Comparison of ENCODE assay signal across 24 cellular contexts in the genomic region with DNA sequence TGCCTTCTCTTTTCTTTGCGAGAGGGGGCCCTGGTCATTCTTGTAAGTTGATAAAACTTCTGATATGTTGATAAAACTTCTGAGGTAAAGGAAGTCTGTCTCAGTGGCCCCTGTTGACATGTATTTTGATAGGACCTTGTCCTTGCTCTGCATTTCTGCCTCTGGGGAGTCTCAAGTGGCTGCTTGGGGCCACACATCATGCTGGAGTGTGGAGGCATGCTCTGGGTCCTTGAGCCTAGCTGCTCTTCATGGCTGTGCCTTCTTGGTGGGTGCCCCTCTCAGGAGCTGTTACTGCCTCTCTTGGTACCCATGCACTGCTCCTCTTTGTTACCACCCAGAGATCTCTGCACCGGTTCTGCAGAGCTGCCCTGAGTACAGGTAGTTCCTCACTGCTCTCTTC. TPM values are rescaled to one million over a fixed set of nuclear protein-coding genes. Genes with fewer than 3 reads are reported as not detected.
DNase-seq lines count a peak whose midpoint lies in the region; ATAC-seq and TF ChIP-seq lines count a peak whose summit lies in the region.
"Had no signal": no experiment of that assay in that cellular context is flagged by ENCODE, and none has a peak within 500 bp of the region (broad histone marks: within the 10 kb centered on the region; RNA-seq: fewer than 3 reads in every experiment).

No MANE protein-coding gene starts in this region.

- ATAC-seq in CD4-positive, alpha-beta T cell (ENCODE audit: poor library complexity): no peak
- ATAC-seq: activated CD4-positive, alpha-beta T cell treated with anti-CD3 and anti-CD28 coated beads for 36 hours; left lobe of liver; right lobe of liver; stimulated activated naive CD8-positive, alpha-beta T cell treated with anti-CD3 and anti-CD28 coated beads, Interleukin-15, Interleukin-2, amounts not matched to agents 100 U/mL and 50 U/mL, for 24 hours had no signal

- no peaks in the 10 kb centered on the region for H3K36me3 Mint-ChIP-seq in CD4-positive, alpha-beta T cell (ENCODE audit: low read depth)
- H3K36me3 Mint-ChIP-seq in nephron progenitor cell (ENCODE audit: low read depth): peaks cover 60% of the 10 kb centered on the region

- peaks cover 100% of the 10 kb centered on the region for H4K20me1 ChIP-seq in BLaER1

- peak overlapping the region; percentile 34; the same call in 1 of the 2 replicates for H3K9ac ChIP-seq in BLaER1

- H3K4me2 ChIP-seq in BLaER1: 0 out of 2 replicates have a peak overlapping the region, but pooled peaks have one; percentile 19

- intact Hi-C loops in CD4-positive, alpha-beta T cell (cut with DNase I, micrococcal nuclease): loop anchor here in 1 of 2 experiments (5.0 kb wide), 1 partner anchor 48 kb away; no protein-coding TSS in a partner anchor

- H3K4me1 Mint-ChIP-seq in CD4-positive, alpha-beta T cell (ENCODE audit: low read depth): peaks cover 33% of the 10 kb centered on the region
- H3K4me1 Mint-ChIP-seq in nephron progenitor cell: peaks cover 9% of the 10 kb centered on the region

- peaks cover 51% of the 10 kb centered on the region for H3K4me1 ChIP-seq in BLaER1
- no peaks in the 10 kb centered on the region for H3K4me1 ChIP-seq in SJCRH30
- H3K4me1 ChIP-seq: ascending aorta had no signal

- H3K27me3 ChIP-seq in BLaER1 (no peaks in the 10 kb centered on the region), SJCRH30 (no peaks in the 10 kb centered on the region)
- H3K27me3 ChIP-seq in CD4-positive, alpha-beta T cell (ENCODE audit: control insufficient read depth, insufficient read depth, low read length): no peaks in the 10 kb centered on the region
- H3K27me3 ChIP-seq: ascending aorta, neutrophil, right lobe of liver, spleen had no signal

- H3K9me3 ChIP-seq in BLaER1: no peaks in the 10 kb centered on the region
- no peaks in the 10 kb centered on the region for H3K9me3 ChIP-seq in CD4-positive, alpha-beta T cell (ENCODE audit: control insufficient read depth, low read length)
- no peaks in the 10 kb centered on the region for H3K9me3 ChIP-seq in SJCRH30 (replicated peaks)
- H3K9me3 ChIP-seq: ascending aorta, neutrophil, right lobe of liver, thoracic aorta had no signal

- peak overlapping the region; percentile 15 for H3K27ac Mint-ChIP-seq in CD4-positive, alpha-beta T cell
- H3K27ac Mint-ChIP-seq in nephron progenitor cell: peak overlapping the region; percentile 94
- H3K27ac Mint-ChIP-seq: activated CD4-positive, alpha-beta T cell treated with anti-CD3 and anti-CD28 coated beads for 36 hours; memory B cell had no signal

- CTCF ChIA-PET in CD4-positive, alpha-beta T cell (lab: Charles Lee): no interaction called here
- CTCF ChIA-PET in RWPE1 (lab: Yijun Ruan, JAX): no interaction called here

- H3K9me3 Mint-ChIP-seq in CD4-positive, alpha-beta T cell: no peaks in the 10 kb centered on the region
- peaks cover 9% of the 10 kb centered on the region for H3K9me3 Mint-ChIP-seq in nephron progenitor cell

- POLR2A ChIA-PET in CD4-positive, alpha-beta T cell (lab: Charles Lee): no interaction called here
- POLR2A ChIA-PET in RWPE1 (lab: Yijun Ruan, JAX; ENCODE audit: low non-redundant PET): no interaction called here

- no peak for DNase-seq in CD4-positive, alpha-beta T cell
- no peak for DNase-seq in RWPE1 (ENCODE audit: low spot score)
- DNase-seq in nephron progenitor cell: no peak
- no peak for DNase-seq in SJCRH30
- DNase-seq in NK-92 (lab: John Stamatoyannopoulos, UW; ENCODE audit: unreplicated experiment): no peak
- no peak for DNase-seq in globus pallidus (ENCODE audit: low spot score)
- DNase-seq: activated CD4-positive, alpha-beta T cell treated with anti-CD3 and anti-CD28 coated beads for 36 hours; activated gamma-delta T cell; Calu3; cortex of kidney; DMS79; effector memory CD4-positive, alpha-beta T cell; NCI-H1092 treated with DMSO at 0.1 percent for 48 hours; NCI-H187; spleen; stimulated activated CD4-positive, alpha-beta T cell treated with anti-CD3 and anti-CD28 coated beads, Interleukin-2, amount 100 ng/mL, for 24 hours; stimulated activated naive CD8-positive, alpha-beta T cell treated with anti-CD3 and anti-CD28 coated beads, Interleukin-15, Interleukin-2, amounts not matched to agents 100 U/mL and 50 U/mL, for 24 hours had no signal

- H3K27ac ChIP-seq in BLaER1 (no peak overlapping the region), RWPE1 (peak overlapping the region; percentile 40; the same call in 1 of the 2 replicates), SJCRH30 (no peak overlapping the region)
- H3K27ac ChIP-seq in CD4-positive, alpha-beta T cell (ENCODE audit: low read depth, low read length): no peak overlapping the region
- H3K27ac ChIP-seq: ascending aorta, neutrophil, right lobe of liver, spleen, thoracic aorta had no signal

- H3K4me3 Mint-ChIP-seq in CD4-positive, alpha-beta T cell: no peak overlapping the region
- no peak overlapping the region for H3K4me3 Mint-ChIP-seq in nephron progenitor cell
- H3K4me3 Mint-ChIP-seq: activated CD4-positive, alpha-beta T cell treated with anti-CD3 and anti-CD28 coated beads for 36 hours; memory B cell had no signal

- no peak for TF ChIP-seq CTCF in CD4-positive, alpha-beta T cell (IDR thresholded peaks at IDR 0.05)
- TF ChIP-seq CTCF in RWPE1 (conservative IDR thresholded peaks at IDR 0.05; ENCODE audit: low read depth) (no peak), nephron progenitor cell (IDR thresholded peaks at IDR 0.05) (no peak)

- H3K27me3 Mint-ChIP-seq in CD4-positive, alpha-beta T cell: no peaks in the 10 kb centered on the region
- H3K27me3 Mint-ChIP-seq in nephron progenitor cell (ENCODE audit: low read depth, poor library complexity): no peaks in the 10 kb centered on the region
- H3K27me3 Mint-ChIP-seq: activated CD4-positive, alpha-beta T cell treated with anti-CD3 and anti-CD28 coated beads for 36 hours; memory B cell had no signal

- H3K4me3 ChIP-seq in BLaER1 (no peak overlapping the region), SJCRH30 (no peak overlapping the region)
- H3K4me3 ChIP-seq: ascending aorta, right lobe of liver, spleen, thoracic aorta had no signal

- peaks cover 41% of the 10 kb centered on the region for H3K36me3 ChIP-seq in BLaER1
- peaks cover under 1% of the 10 kb centered on the region for H3K36me3 ChIP-seq in SJCRH30
- H3K36me3 ChIP-seq: ascending aorta, neutrophil, right lobe of liver, spleen, thoracic aorta had no signal

RNA-seq across cellular contexts. Expression of a gene that starts 14.2 kb away (rescaled TPM):
- total RNA-seq in CD4-positive, alpha-beta T cell: 10 to 100 TPM; 42.4 to 45.8 TPM
- 120 and 138 TPM in 2 replicates for total RNA-seq in SJCRH30 (2014; rRNA removed; shearing (Covaris generic))

RNA-seq across cellular contexts. Expression of a gene that starts 29.5 kb away (rescaled TPM):
- total RNA-seq in CD4-positive, alpha-beta T cell: 10 to 100 TPM; 21.2 to 25.2 TPM
- 44.3 and 54.4 TPM in 2 replicates for total RNA-seq in SJCRH30 (2014; rRNA removed; shearing (Covaris generic))
